Comparison of ENCODE assay signal across 24 cellular contexts in the genomic region with DNA sequence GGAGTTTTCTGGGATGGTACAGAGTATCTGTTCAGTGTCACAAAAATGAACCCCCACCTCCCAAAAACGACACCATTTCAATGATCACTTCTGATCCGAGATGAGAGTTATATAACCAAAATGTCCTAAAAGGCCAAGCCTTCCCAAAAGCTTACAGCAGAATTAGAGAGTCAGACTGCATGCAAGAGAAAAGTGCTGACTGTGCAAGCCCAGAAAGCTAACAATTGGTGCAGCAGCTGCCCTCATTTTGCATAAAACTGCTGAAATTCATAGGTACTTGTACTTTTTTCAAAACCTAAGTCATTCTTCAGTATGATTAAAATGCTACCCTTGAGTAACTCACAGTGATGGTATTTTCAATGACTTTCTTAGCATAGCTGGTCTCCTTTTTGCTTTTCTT.
DNase-seq lines count a peak whose midpoint lies in the region; ATAC-seq, FAIRE-seq and TF ChIP-seq lines count a peak whose summit lies in the region.
"Had no signal": no experiment of that assay in that cellular context is flagged by ENCODE, and none has a peak within 500 bp of the region (broad histone marks: within the 10 kb centered on the region; RNA-seq: fewer than 3 reads in every experiment).

No MANE protein-coding gene starts in this region.

- H3K4me2 ChIP-seq in A549 (no peak overlapping the region), GM23338 (no peak overlapping the region), IMR-90 (ENCODE audit: low read depth, low read length) (no peak overlapping the region), K562 (ENCODE audit: insufficient read depth, low read length) (no peak overlapping the region)
- H3K4me2 ChIP-seq: BLaER1 treated with 17β-estradiol and CSF1 and Interleukin-3, amounts not matched to agents 10 nM and 100 nM had no signal

- FAIRE-seq in A549 (lab: Jason Lieb, UNC) (no peak), K562 (lab: Jason Lieb, UNC) (no peak)
- FAIRE-seq: A204.1, D721Med, G401.6, GM12891, GM19239 had no signal

- no peaks in the 10 kb centered on the region for H3K4me1 ChIP-seq in A549
- peaks cover 23% of the 10 kb centered on the region; the same call in 1 of the 2 replicates for H3K4me1 ChIP-seq in GM23338 (ENCODE audit: insufficient read depth)
- H3K4me1 ChIP-seq in IMR-90 (ENCODE audit: control insufficient read depth, insufficient read depth, low read length) = peaks cover 2% of the 10 kb centered on the region
- no peaks in the 10 kb centered on the region for H3K4me1 ChIP-seq in K562 (replicated peaks in 1 of 2; ENCODE audit: control insufficient read depth in 2 of 2, insufficient read depth in 2 of 2, low read length in 2 of 2)
- H3K4me1 ChIP-seq: BLaER1 treated with 17β-estradiol and CSF1 and Interleukin-3, amounts not matched to agents 10 nM and 100 nM; Caco-2 had no signal

- H3K79me2 ChIP-seq in GM23338 (replicated peaks; ENCODE audit: insufficient read depth) (no peaks in the 10 kb centered on the region), K562 (ENCODE audit: control insufficient read depth, insufficient read depth, low read length) (no peaks in the 10 kb centered on the region)

- POLR2A ChIA-PET in A549 (lab: Yijun Ruan, JAX) = no interaction called here
- POLR2A ChIA-PET in IMR-90 (lab: Charles Lee; ENCODE audit: unreplicated experiment) = no interaction called here
- POLR2A ChIA-PET in K562 (lab: Yijun Ruan, JAX) = no interaction called here

- no peaks in the 10 kb centered on the region for H3K36me3 ChIP-seq in GM23338 (ENCODE audit: insufficient read depth)
- H3K36me3 ChIP-seq in IMR-90 (ENCODE audit: control insufficient read depth, insufficient read depth, low read length) = no peaks in the 10 kb centered on the region
- no peaks in the 10 kb centered on the region for H3K36me3 ChIP-seq in K562 (ENCODE audit: control insufficient read depth, insufficient read depth, low read length)
- H3K36me3 ChIP-seq: BLaER1 treated with 17β-estradiol and CSF1 and Interleukin-3, amounts not matched to agents 10 nM and 100 nM had no signal

- no peaks in the 10 kb centered on the region for H3F3A ChIP-seq in GM23338 (replicated peaks; ENCODE audit: low read depth)

- peaks cover 2% of the 10 kb centered on the region for H3K27me3 Mint-ChIP-seq in GM23338 (ENCODE audit: insufficient read depth, low read depth, poor library complexity)
- no peaks in the 10 kb centered on the region for H3K27me3 Mint-ChIP-seq in activated naive CD4-positive, alpha-beta T cell treated with anti-CD3 and anti-CD28 coated beads, Interleukin-2, amount 10 ng/mL, durations not matched to agents 7 days and 5 days
- H3K27me3 Mint-ChIP-seq: B cell; CD4-positive, alpha-beta T cell had no signal

- H2BK120ac ChIP-seq in IMR-90 (ENCODE audit: low read depth, low read length) = no peak overlapping the region

- H3K56ac ChIP-seq in IMR-90 (ENCODE audit: extremely low read depth, insufficient read depth, low read length) = no peak overlapping the region

- no peak overlapping the region for H3K18ac ChIP-seq in IMR-90 (ENCODE audit: low read depth, low read length)

- H3K4ac ChIP-seq in IMR-90 (ENCODE audit: low read depth, low read length) = no peak overlapping the region

- in situ Hi-C loops in IMR-90 (cut with MboI; ENCODE audit: low sequenced_read_pairs) (no loop called here), K562 (cut with MboI) (no loop called here)

- peaks cover 36% of the 10 kb centered on the region for H3K4me1 Mint-ChIP-seq in GM23338
- no peaks in the 10 kb centered on the region for H3K4me1 Mint-ChIP-seq in activated naive CD4-positive, alpha-beta T cell treated with anti-CD3 and anti-CD28 coated beads, Interleukin-2, amount 10 ng/mL, durations not matched to agents 7 days and 5 days
- H3K4me1 Mint-ChIP-seq: B cell had no signal

- TF ChIP-seq POLR2A in A549 (IDR thresholded peaks at IDR 0.05; ENCODE audit: low read length) = no peak
- no peak for TF ChIP-seq POLR2A in IMR-90 (IDR thresholded peaks at IDR 0.05; ENCODE audit: low read depth, low read length)
- no peak for TF ChIP-seq POLR2A in K562 (conservative IDR thresholded peaks at IDR 0.05)

- TF ChIP-seq RAD21 in A549 (conservative IDR thresholded peaks at IDR 0.05 in 1 of 2, IDR thresholded peaks at IDR 0.05 in 1 of 2) (no peak), IMR-90 (IDR thresholded peaks at IDR 0.05; ENCODE audit: low read length) (no peak), K562 (CRISPR knock-in tag; conservative IDR thresholded peaks at IDR 0.05 in 1 of 2, IDR thresholded peaks at IDR 0.05 in 1 of 2) (no peak)

- H3K4me3 Mint-ChIP-seq in GM23338 = no peak overlapping the region
- no peak overlapping the region for H3K4me3 Mint-ChIP-seq in activated naive CD4-positive, alpha-beta T cell treated with anti-CD3 and anti-CD28 coated beads, Interleukin-2, amount 10 ng/mL, durations not matched to agents 7 days and 5 days
- H3K4me3 Mint-ChIP-seq: B cell; CD4-positive, alpha-beta T cell; CD8-positive, alpha-beta T cell had no signal

- H2BK5ac ChIP-seq in IMR-90 (ENCODE audit: low read depth, low read length, poor library complexity, severe bottlenecking) = no peak overlapping the region

- 0% methylated on average over 2 of the region's 2 CpGs for WGBS in A549 (ENCODE audit: missing lambda C conversion rate)
- no CpG with 5 or more reads among the region's 2 CpGs for WGBS in IMR-90 (ENCODE audit: extremely low coverage in 2 of 2, insufficient read length in 1 of 2), 2 experiments
- no CpG with 5 or more reads among the region's 2 CpGs for WGBS in K562 (ENCODE audit: insufficient coverage, low coverage, missing lambda C conversion rate)

- DNase-seq in A549 (ENCODE audit: low read depth in 1 of 2, low spot score in 1 of 2) (no peak), GM23338 (ENCODE audit: low spot score) (no peak), IMR-90 (no peak), K562 (ENCODE audit: extremely low read depth in 1 of 4, low spot score in 3 of 4) (no peak), NCI-H69 (lab: John Stamatoyannopoulos, UW) (no peak), NCI-H524 treated with DMSO at 0.1 percent for 48 hours (lab: John Stamatoyannopoulos, UW) (no peak)
- no peak for DNase-seq in activated CD8-positive, alpha-beta memory T cell treated with anti-CD3 and anti-CD28 coated beads for 24 hours
- DNase-seq in activated naive CD4-positive, alpha-beta T cell treated with anti-CD3 and anti-CD28 coated beads, Interleukin-2, amount 10 ng/mL, durations not matched to agents 7 days and 5 days = no peak
- DNase-seq: 8988T; AML-193; Caco-2; Calu3; CD4-positive, alpha-beta T cell; CD8-positive, alpha-beta T cell; DMS79 treated with DMSO at 0.1 percent for 48 hours; GF-D8 had no signal

- H3K9me2 ChIP-seq in GM23338 (ENCODE audit: insufficient read depth) = peaks cover 9% of the 10 kb centered on the region

- H4K20me1 ChIP-seq in GM23338 (replicated peaks; ENCODE audit: insufficient read depth) = no peaks in the 10 kb centered on the region
- no peaks in the 10 kb centered on the region for H4K20me1 ChIP-seq in IMR-90 (ENCODE audit: insufficient read depth, low read length)
- H4K20me1 ChIP-seq in K562 (replicated peaks; ENCODE audit: control insufficient read depth, insufficient read depth, low read length) = no peaks in the 10 kb centered on the region
- H4K20me1 ChIP-seq: BLaER1 treated with 17β-estradiol and CSF1 and Interleukin-3, amounts not matched to agents 10 nM and 100 nM had no signal

- no peak overlapping the region for H2BK20ac ChIP-seq in IMR-90 (ENCODE audit: low read depth, low read length)

- TF ChIP-seq EP300 in A549 (IDR thresholded peaks at IDR 0.05) (no peak), K562 (IDR thresholded peaks at IDR 0.05; ENCODE audit: low read length) (no peak)

- BruUV-seq in IMR-90 (replicated peaks; lab: Mats Ljungman, UMichigan) = no TSS peak
- no TSS peak for BruUV-seq in K562 (replicated peaks; lab: Mats Ljungman, UMichigan)

- peaks cover 5% of the 10 kb centered on the region for H3K9me1 ChIP-seq in IMR-90 (ENCODE audit: insufficient read depth, low read length)
- H3K9me1 ChIP-seq in K562 (ENCODE audit: control insufficient read depth, insufficient read depth, low read length) = no peaks in the 10 kb centered on the region

- H3K14ac ChIP-seq in IMR-90 (replicated peaks; ENCODE audit: low read depth, low read length) = no peak overlapping the region

- ATAC-seq in A549 (no peak), GM23338 (no peak), IMR-90 (ENCODE audit: low read depth) (no peak), K562 (no peak)
- ATAC-seq: CD8-positive, alpha-beta T cell had no signal

- H2AFZ ChIP-seq in GM23338 (no peak overlapping the region), IMR-90 (replicated peaks; ENCODE audit: low read length, poor library complexity) (no peak overlapping the region), K562 (ENCODE audit: low read depth, low read length) (no peak overlapping the region)

- no peak overlapping the region for H2AK5ac ChIP-seq in IMR-90 (ENCODE audit: low read depth, low read length)

- intact Hi-C loops in IMR-90 (cut with micrococcal nuclease) (no loop called here), K562 (cut with micrococcal nuclease) (no loop called here)

- dilution Hi-C loops in IMR-90 (cut with HindIII; ENCODE audit: low sequenced_read_pairs, unreplicated experiment) = no loop called here

- no peaks in the 10 kb centered on the region for H3K27me3 ChIP-seq in GM23338 (ENCODE audit: insufficient read depth)
- H3K27me3 ChIP-seq in IMR-90 (ENCODE audit: control insufficient read depth, insufficient read depth, low read length) = no peaks in the 10 kb centered on the region
- H3K27me3 ChIP-seq in K562 (ENCODE audit: control insufficient read depth in 2 of 2, insufficient read depth in 2 of 2, low read length in 2 of 2) = no peaks in the 10 kb centered on the region
- H3K27me3 ChIP-seq: BLaER1 treated with 17β-estradiol and CSF1 and Interleukin-3, amounts not matched to agents 10 nM and 100 nM had no signal

- no peak overlapping the region for H3K27ac ChIP-seq in A549
- no peak overlapping the region for H3K27ac ChIP-seq in GM23338 (ENCODE audit: low read depth)
- no peak overlapping the region for H3K27ac ChIP-seq in IMR-90 (ENCODE audit: insufficient read depth, low read length)
- H3K27ac ChIP-seq in K562 (ENCODE audit: extremely low read depth, low read depth, low read length) = no peak overlapping the region
- H3K27ac ChIP-seq: BLaER1 treated with 17β-estradiol and CSF1 and Interleukin-3, amounts not matched to agents 10 nM and 100 nM; C4-2B had no signal

- H3K27ac Mint-ChIP-seq in GM23338 = peak overlapping the region; percentile 61; the same call in 1 of the 2 replicates
- H3K27ac Mint-ChIP-seq in activated naive CD4-positive, alpha-beta T cell treated with anti-CD3 and anti-CD28 coated beads, Interleukin-2, amount 10 ng/mL, durations not matched to agents 7 days and 5 days = no peak overlapping the region
- H3K27ac Mint-ChIP-seq: B cell; CD4-positive, alpha-beta T cell; CD8-positive, alpha-beta T cell had no signal

- no peak overlapping the region for H3K23ac ChIP-seq in IMR-90 (ENCODE audit: low read depth, low read length)

- no peaks in the 10 kb centered on the region for H3K9me3 Mint-ChIP-seq in GM23338
- no peaks in the 10 kb centered on the region for H3K9me3 Mint-ChIP-seq in activated naive CD4-positive, alpha-beta T cell treated with anti-CD3 and anti-CD28 coated beads, Interleukin-2, amount 10 ng/mL, durations not matched to agents 7 days and 5 days
- H3K9me3 Mint-ChIP-seq: CD4-positive, alpha-beta T cell; CD8-positive, alpha-beta T cell had no signal

- H3K79me1 ChIP-seq in IMR-90 (ENCODE audit: low read depth in 1 of 2, low read length in 2 of 2) = peaks cover 16 to 25% of the 10 kb centered on the region in 2 experiments

- H2BK15ac ChIP-seq in IMR-90 (ENCODE audit: low read depth, low read length) = no peak overlapping the region

- no peaks in the 10 kb centered on the region for H3K36me3 Mint-ChIP-seq in GM23338 (ENCODE audit: low read depth)
- no peaks in the 10 kb centered on the region for H3K36me3 Mint-ChIP-seq in activated naive CD4-positive, alpha-beta T cell treated with anti-CD3 and anti-CD28 coated beads, Interleukin-2, amount 10 ng/mL, durations not matched to agents 7 days and 5 days
- H3K36me3 Mint-ChIP-seq: CD8-positive, alpha-beta T cell had no signal

- H4K91ac ChIP-seq in IMR-90 (ENCODE audit: insufficient read depth, low read depth, low read length) = no peak overlapping the region

- H3K9me3 ChIP-seq in A549 = no peaks in the 10 kb centered on the region
- H3K9me3 ChIP-seq in IMR-90 (ENCODE audit: control insufficient read depth, insufficient read depth, low read length) = no peaks in the 10 kb centered on the region
- no peaks in the 10 kb centered on the region for H3K9me3 ChIP-seq in K562 (replicated peaks; ENCODE audit: control insufficient read depth, insufficient read depth, low read depth, low read length)
- H3K9me3 ChIP-seq: BLaER1 treated with 17β-estradiol and CSF1 and Interleukin-3, amounts not matched to agents 10 nM and 100 nM; Caco-2 had no signal

- CTCF ChIA-PET in A549 (lab: Yijun Ruan, JAX) = no interaction called here
- CTCF ChIA-PET in IMR-90 (lab: Yijun Ruan, JAX) = no interaction called here
- CTCF ChIA-PET in K562 (lab: Yijun Ruan, JAX; ENCODE audit: low intra/inter-chr PET ratio) = no interaction called here
- CTCF ChIA-PET in activated naive CD4-positive, alpha-beta T cell treated with anti-CD3 and anti-CD28 coated beads, Interleukin-2, amount 10 ng/mL, durations not matched to agents 7 days and 5 days (lab: Charles Lee) = no interaction called here

- H4K5ac ChIP-seq in IMR-90 (ENCODE audit: low read depth, low read length) = no peak overlapping the region

- H3K4me3 ChIP-seq in A549 = no peak overlapping the region
- H3K4me3 ChIP-seq in GM23338 = no peak overlapping the region
- no peak overlapping the region for H3K4me3 ChIP-seq in IMR-90 (ENCODE audit: insufficient read depth, low read depth, low read length)
- H3K4me3 ChIP-seq in K562 = no peak overlapping the region
- H3K4me3 ChIP-seq: BLaER1 treated with 17β-estradiol and CSF1 and Interleukin-3, amounts not matched to agents 10 nM and 100 nM had no signal

- H2AK9ac ChIP-seq in IMR-90 (replicated peaks; ENCODE audit: low read depth, low read length, poor library complexity) = no peak overlapping the region

- TF ChIP-seq CTCF in A549 (IDR thresholded peaks at IDR 0.05) (no peak), GM23338 (conservative IDR thresholded peaks at IDR 0.05; ENCODE audit: low read depth in 2 of 2) (no peak), IMR-90 (conservative IDR thresholded peaks at IDR 0.05; ENCODE audit: low read depth, low read length) (no peak), K562 (IDR thresholded peaks at IDR 0.05 in 2 of 3, conservative IDR thresholded peaks at IDR 0.05 in 1 of 3; ENCODE audit: insufficient read depth in 2 of 3, low read depth in 1 of 3, low read length in 3 of 3) (no peak)

- H3K9ac ChIP-seq in IMR-90 (ENCODE audit: low read depth, low read length) = no peak overlapping the region
- H3K9ac ChIP-seq in K562 (ENCODE audit: insufficient read depth in 1 of 2, low read depth in 2 of 2, low read length in 2 of 2) = no peak overlapping the region
- H3K9ac ChIP-seq: BLaER1 treated with 17β-estradiol and CSF1 and Interleukin-3, amounts not matched to agents 10 nM and 100 nM had no signal

- no peak overlapping the region for H4K8ac ChIP-seq in IMR-90 (ENCODE audit: low read depth in 2 of 2, low read length in 2 of 2)
